8 cellular contexts compared by ENCODE assay signal in genomic region chr6:37432590-37432915, GRCh38. TPM values are rescaled to one million over a fixed set of nuclear protein-coding genes. Genes with fewer than 3 reads are reported as not detected.
DNase-seq lines count a peak whose midpoint lies in the region; ATAC-seq and TF ChIP-seq lines count a peak whose summit lies in the region.

No MANE protein-coding gene starts in this region.

- H3K27ac ChIP-seq in coronary artery: peak overlapping the region; percentile 96 to 97

- peaks cover 11 to 19% of the 10 kb centered on the region in 2 donors for H3K36me3 Mint-ChIP-seq in naive B cell

- H3K27ac Mint-ChIP-seq in naive B cell: peak overlapping the region; percentile 88 to 96 (median 96)

- in situ Hi-C loops in GM13977 (cut with MboI; ENCODE audit: low pct_unique_long_range_greater_than_20kb, low sequenced_read_pairs, unreplicated experiment): no loop called here

- H3K9me3 Mint-ChIP-seq in naive B cell: peaks cover 2 to 15% (median 6%) of the 10 kb centered on the region in 7 donors

- ATAC-seq in naive B cell (ENCODE audit: low read depth in 2 of 2): peak; percentile 0

- peaks cover 23 to 34% (median 34%) of the 10 kb centered on the region in 3 donors for H3K4me1 Mint-ChIP-seq in naive B cell

- DNase-seq in GM13977 (ENCODE audit: low spot score) (peak; percentile 19), coronary artery (ENCODE audit: low spot score) (no peak), naive B cell (no peak), GM10248 (ENCODE audit: extremely low spot score) (no peak), erythroblast (lab: John Stamatoyannopoulos, UW) (no peak), amniotic stem cell (lab: John Stamatoyannopoulos, UW) (no peak)
- no peak for DNase-seq in Jurkat, Clone E6-1 (ENCODE audit: low read depth, low spot score)
- no peak for DNase-seq in activated CD4-positive, CD25-positive, alpha-beta regulatory T cell (lab: John Stamatoyannopoulos, UW)

- H3K4me3 Mint-ChIP-seq in naive B cell: peak overlapping the region; percentile 89 to 97 (median 95)

- CTCF ChIA-PET in GM10248 (lab: Yijun Ruan, JAX): interaction anchor here (1.0 to 2.4 kb wide), 5 partner anchors 10 to 133 kb away, joined by 3 to 14 read pairs (median 4); no protein-coding TSS in a partner anchor

- peaks cover 7 to 9% (median 9%) of the 10 kb centered on the region in 3 donors for H3K27me3 Mint-ChIP-seq in naive B cell

- no peak for TF ChIP-seq CTCF in GM13977 (IDR thresholded peaks at IDR 0.05; ENCODE audit: extremely low read depth, insufficient read depth, missing control alignments)
- no peak for TF ChIP-seq CTCF in coronary artery (IDR thresholded peaks at IDR 0.05)
- no peak for TF ChIP-seq CTCF in GM10248 (IDR thresholded peaks at IDR 0.05; ENCODE audit: control extremely low read depth, extremely low read depth, low read depth, missing control alignments)

- TF ChIP-seq POLR2A in erythroblast (IDR thresholded peaks at IDR 0.05; ENCODE audit: low read length): no peak

- POLR2A ChIA-PET in GM10248 (lab: Yijun Ruan, JAX): interaction anchor here (1.1 kb wide), 1 partner anchor 9 kb away, joined by 3 read pairs; no protein-coding TSS in a partner anchor

- H3K4me3 ChIP-seq in Jurkat, Clone E6-1 (ENCODE audit: low read length): peak overlapping the region; percentile 96
- H3K4me3 ChIP-seq in coronary artery: peak overlapping the region; percentile 98

RNA-seq across cellular contexts. Expression of gene CMTR1, which starts 0.5 kb away (rescaled TPM):
- 51.1 TPM for polyA plus RNA-seq in Jurkat, Clone E6-1 (2012; ENCODE audit: insufficient read depth, insufficient read length)
- polyA plus RNA-seq in naive B cell (ENCODE audit: low read depth in 6 of 6): 10 to 100 TPM; 27.2 to 32.1 (median 28.9) TPM
